In genomic region chr2:151410485-151410833, GRCh38 we compare ENCODE assay signal across 7 cellular contexts. TPM values are rescaled to one million over a fixed set of nuclear protein-coding genes. Genes with fewer than 3 reads are reported as not detected.
DNase-seq lines count a peak whose midpoint lies in the region; FAIRE-seq and TF ChIP-seq lines count a peak whose summit lies in the region.

No MANE protein-coding gene starts in this region.

- TF ChIP-seq CTCF in HFFc6 (IDR thresholded peaks at IDR 0.05), result no peak

- H3K36me3 Mint-ChIP-seq in HFFc6 (ENCODE audit: low read depth), result peaks cover 12% of the 10 kb centered on the region

- peaks cover 3 to 12% of the 10 kb centered on the region in 2 donors for H3K36me3 ChIP-seq in muscle layer of duodenum (ENCODE audit: control insufficient read depth in 1 of 2, insufficient read depth in 2 of 2, low read length in 2 of 2)
- H3K36me3 ChIP-seq in subcutaneous abdominal adipose tissue (ENCODE audit: control insufficient read depth in 5 of 5, insufficient read depth in 5 of 5, low read length in 5 of 5), result peaks cover 7 to 17% (median 16%) of the 10 kb centered on the region in 5 donors

- peak overlapping the region; percentile 96 for H3K4me3 Mint-ChIP-seq in HFFc6

- peaks cover 16% of the 10 kb centered on the region; the same call in 1 of the 2 replicates for H3K4me1 Mint-ChIP-seq in HFFc6 (ENCODE audit: low read depth)

- H3K27me3 ChIP-seq in muscle layer of duodenum (ENCODE audit: low read depth, low read length), result no peaks in the 10 kb centered on the region
- H3K27me3 ChIP-seq in subcutaneous abdominal adipose tissue (ENCODE audit: control insufficient read depth in 5 of 5, insufficient read depth in 4 of 5, low read length in 5 of 5), result no peaks in the 10 kb centered on the region

- no peaks in the 10 kb centered on the region for H3K9me3 Mint-ChIP-seq in HFFc6

- peak overlapping the region; percentile 90 to 99 for H3K4me3 ChIP-seq in muscle layer of duodenum (ENCODE audit: low read depth in 1 of 2, low read length in 2 of 2)
- peak overlapping the region; percentile 89 to 94 (median 92) for H3K4me3 ChIP-seq in subcutaneous abdominal adipose tissue (ENCODE audit: low read depth in 1 of 5, low read length in 5 of 5)

- H3K9ac ChIP-seq in subcutaneous abdominal adipose tissue (ENCODE audit: low read length in 5 of 5), result peak overlapping the region; percentile 48 to 99 (median 96)

- H3K27ac Mint-ChIP-seq in HFFc6, result peak overlapping the region; percentile 88

- peaks cover 0 to 20% of the 10 kb centered on the region in 2 donors for H3K4me1 ChIP-seq in muscle layer of duodenum (ENCODE audit: control insufficient read depth in 1 of 2, insufficient read depth in 2 of 2, low read length in 2 of 2)
- peaks cover 0 to 17% (median 12%) of the 10 kb centered on the region in 5 donors for H3K4me1 ChIP-seq in subcutaneous abdominal adipose tissue (ENCODE audit: control insufficient read depth in 5 of 5, insufficient read depth in 5 of 5, low read length in 5 of 5)

- peak; percentile 9 for FAIRE-seq in GM18507 (lab: Jason Lieb, UNC)

- peak overlapping the region; percentile 87 for H3K27ac ChIP-seq in muscle layer of duodenum (ENCODE audit: low read length)
- peak overlapping the region; percentile 96 for H3K27ac ChIP-seq in subcutaneous abdominal adipose tissue (ENCODE audit: low read depth, low read length)

- no peaks in the 10 kb centered on the region for H3K9me3 ChIP-seq in muscle layer of duodenum (ENCODE audit: control insufficient read depth in 1 of 2, low read length in 2 of 2)
- H3K9me3 ChIP-seq in subcutaneous abdominal adipose tissue (ENCODE audit: control insufficient read depth in 5 of 5, low read length in 5 of 5), result no peaks in the 10 kb centered on the region

- DNase-seq in GM18507 (ENCODE audit: extremely low spot score, insufficient read length, low read depth) (peak; percentile 9), HFFc6 (no peak), NCI-H1092 treated with DMSO at 0.1 percent for 48 hours (lab: John Stamatoyannopoulos, UW) (peak; percentile 49)
- DNase-seq in activated CD4-positive, alpha-beta T cell treated with anti-CD3 and anti-CD28 coated beads, Interleukin-2, amount 50 U/mL, for 48 hours, result peak; percentile 41 to 61
- DNase-seq in effector CD4-positive, alpha-beta T cell, result peak; percentile 35

- peaks cover 6% of the 10 kb centered on the region; the same call in 1 of the 2 replicates for H3K27me3 Mint-ChIP-seq in HFFc6 (ENCODE audit: insufficient read depth)

RNA-seq across cellular contexts. Expression of gene RIF1, which starts 0.8 kb away (rescaled TPM):
- 10 to 100 TPM; 26.3 to 34.1 (median 30.0) TPM for total RNA-seq in HFFc6 (2021; fragmentation: NEBNext Ultra II Directional; extraction: Animal tissue kit (Norgen Biotek cat#: 25700))

RNA-seq across cellular contexts. Expression of gene TNFAIP6, which starts 53.1 kb away (rescaled TPM):
- total RNA-seq in HFFc6 (2021; fragmentation: NEBNext Ultra II Directional; extraction: Animal tissue kit (Norgen Biotek cat#: 25700)), result 1 to 10 TPM in 5 of 6 experiments, under 1 TPM in 1; 0.92 to 2.4 (median 2.3) TPM
